ENCODE assay signal across 1 cellular context in genomic region chr6:87671555-87672029, GRCh38.
A peak's percentile ranks its signal among the peaks of the same experiment; 100 is the strongest.
TF ChIP-seq lines count a peak whose summit lies in the region.

No MANE protein-coding gene starts in this region.

TF ChIP-seq in K562, 482 proteins besides CTCF, POLR2A, EP300 and RAD21 (continued from another document):
- TF ChIP-seq E4F1 (CRISPR knock-in tag; IDR thresholded peaks at IDR 0.05; ENCODE audit: borderline replicate concordance), result no peak
- TF ChIP-seq SOX6 (IDR thresholded peaks at IDR 0.05), result peak; percentile 20; the same call in 1 of the 2 replicates
- TF ChIP-seq ZKSCAN8 (CRISPR knock-in tag; IDR thresholded peaks at IDR 0.05), result no peak
- no peak for TF ChIP-seq TGIF2 (CRISPR knock-in tag; IDR thresholded peaks at IDR 0.05)
